ENCODE assay signal across 11 cellular contexts in genomic region chr16:29665294-29666077, GRCh38. TPM values are rescaled to one million over a fixed set of nuclear protein-coding genes. Genes with fewer than 3 reads are reported as not detected.
A peak's percentile ranks its signal among the peaks of the same experiment; 100 is the strongest.
DNase-seq lines count a peak whose midpoint lies in the region; ATAC-seq and TF ChIP-seq lines count a peak whose summit lies in the region.
"Had no signal": no experiment of that assay in that cellular context is flagged by ENCODE, and none has a peak within 500 bp of the region (broad histone marks: within the 10 kb centered on the region; RNA-seq: fewer than 3 reads in every experiment).

No MANE protein-coding gene starts in this region.

- peaks cover 73% of the 10 kb centered on the region for H3K4me1 Mint-ChIP-seq in central memory CD8-positive, alpha-beta T cell
- peaks cover 12% of the 10 kb centered on the region for H3K4me1 Mint-ChIP-seq in progenitor cell of endocrine pancreas (ENCODE audit: low read depth)

- peaks cover 53% of the 10 kb centered on the region for H3K36me3 Mint-ChIP-seq in central memory CD8-positive, alpha-beta T cell (ENCODE audit: insufficient read depth)
- no peaks in the 10 kb centered on the region for H3K36me3 Mint-ChIP-seq in progenitor cell of endocrine pancreas (ENCODE audit: insufficient read depth)

- ATAC-seq in central memory CD8-positive, alpha-beta T cell (replicated peaks; ENCODE audit: extremely low read depth, poor library complexity, severe bottlenecking) = peak; percentile 42
- ATAC-seq in GM21528 (IDR thresholded peaks at IDR 0.05; ENCODE audit: low FRiP score, unreplicated experiment) = no peak
- ATAC-seq: SK-N-SH treated with all-trans-retinoic acid at 6 μM for 48 hours had no signal

- peak overlapping the region; percentile 99 for H3K27ac Mint-ChIP-seq in central memory CD8-positive, alpha-beta T cell (ENCODE audit: low read depth)
- H3K27ac Mint-ChIP-seq in progenitor cell of endocrine pancreas = peak overlapping the region; percentile 81
- H3K27ac Mint-ChIP-seq: HFFc6 had no signal

- H3K4me3 Mint-ChIP-seq in central memory CD8-positive, alpha-beta T cell = peak overlapping the region; percentile 94
- H3K4me3 Mint-ChIP-seq in progenitor cell of endocrine pancreas (ENCODE audit: low read depth) = no peak overlapping the region
- H3K4me3 Mint-ChIP-seq: HFFc6 had no signal

- H3K9me3 ChIP-seq in WERI-Rb-1 (ENCODE audit: severe bottlenecking) = no peaks in the 10 kb centered on the region

- no peaks in the 10 kb centered on the region for H3K27me3 Mint-ChIP-seq in central memory CD8-positive, alpha-beta T cell
- H3K27me3 Mint-ChIP-seq in progenitor cell of endocrine pancreas = no peaks in the 10 kb centered on the region

- H3K4me3 ChIP-seq in GM12865 (ENCODE audit: low read depth, low read length) = peak overlapping the region; percentile 70
- H3K4me3 ChIP-seq in WERI-Rb-1 (ENCODE audit: low read depth, low read length) = no peak overlapping the region

- TF ChIP-seq CTCF in GM12865 (IDR thresholded peaks at IDR 0.05; ENCODE audit: insufficient read depth, low read depth, low read length, missing control alignments) (no peak), WERI-Rb-1 (IDR thresholded peaks at IDR 0.05; ENCODE audit: low read depth, low read length) (no peak), progenitor cell of endocrine pancreas (IDR thresholded peaks at IDR 0.05; ENCODE audit: unreplicated experiment) (no peak)

- no peaks in the 10 kb centered on the region for H3K9me3 Mint-ChIP-seq in central memory CD8-positive, alpha-beta T cell
- H3K9me3 Mint-ChIP-seq in progenitor cell of endocrine pancreas (ENCODE audit: low read depth) = no peaks in the 10 kb centered on the region
- H3K9me3 Mint-ChIP-seq: HFFc6 had no signal

- no peaks in the 10 kb centered on the region for H3K36me3 ChIP-seq in WERI-Rb-1

- H3K27me3 ChIP-seq in WERI-Rb-1 (ENCODE audit: insufficient read depth, low read depth, severe bottlenecking) = no peaks in the 10 kb centered on the region

- H3K27ac ChIP-seq in WERI-Rb-1 = peak overlapping the region; percentile 84

- DNase-seq in GM12865 (ENCODE audit: low read depth) (no peak), WERI-Rb-1 (no peak), progenitor cell of endocrine pancreas (ENCODE audit: low spot score, unreplicated experiment) (no peak), SKM-1 (lab: John Stamatoyannopoulos, UW; ENCODE audit: unreplicated experiment) (no peak), DMS53 (lab: John Stamatoyannopoulos, UW) (no peak), NCI-H1694 treated with DMSO at 0.1 percent for 48 hours (lab: John Stamatoyannopoulos, UW) (no peak)
- peak; percentile 17 to 52 for DNase-seq in central memory CD8-positive, alpha-beta T cell (ENCODE audit: low spot score in 2 of 2)
- DNase-seq: HFFc6 had no signal

RNA-seq across cellular contexts. Expression of gene SPN, which starts 2.4 kb away (rescaled TPM):
- 0.19 and 0.20 TPM in 2 replicates for total RNA-seq in progenitor cell of endocrine pancreas
- total RNA-seq: epithelial cell of proximal tubule had no signal

RNA-seq across cellular contexts. Expression of gene QPRT, which starts 13.5 kb away (rescaled TPM):
- total RNA-seq in progenitor cell of endocrine pancreas = 106 and 115 TPM in 2 replicates

Comparison
In these comparisons a context has a peak if more than half of its experiments do, and no peak if none do; other contexts are left out.
1. DNase-seq: peak in central memory CD8-positive, alpha-beta T cell (2 of 2); none in GM12865 (single experiment), WERI-Rb-1 (single experiment), progenitor cell of endocrine pancreas (single experiment), SKM-1 (single experiment), DMS53 (single experiment) and NCI-H1694 treated with DMSO at 0.1 percent for 48 hours (single experiment).